In the genomic region with DNA sequence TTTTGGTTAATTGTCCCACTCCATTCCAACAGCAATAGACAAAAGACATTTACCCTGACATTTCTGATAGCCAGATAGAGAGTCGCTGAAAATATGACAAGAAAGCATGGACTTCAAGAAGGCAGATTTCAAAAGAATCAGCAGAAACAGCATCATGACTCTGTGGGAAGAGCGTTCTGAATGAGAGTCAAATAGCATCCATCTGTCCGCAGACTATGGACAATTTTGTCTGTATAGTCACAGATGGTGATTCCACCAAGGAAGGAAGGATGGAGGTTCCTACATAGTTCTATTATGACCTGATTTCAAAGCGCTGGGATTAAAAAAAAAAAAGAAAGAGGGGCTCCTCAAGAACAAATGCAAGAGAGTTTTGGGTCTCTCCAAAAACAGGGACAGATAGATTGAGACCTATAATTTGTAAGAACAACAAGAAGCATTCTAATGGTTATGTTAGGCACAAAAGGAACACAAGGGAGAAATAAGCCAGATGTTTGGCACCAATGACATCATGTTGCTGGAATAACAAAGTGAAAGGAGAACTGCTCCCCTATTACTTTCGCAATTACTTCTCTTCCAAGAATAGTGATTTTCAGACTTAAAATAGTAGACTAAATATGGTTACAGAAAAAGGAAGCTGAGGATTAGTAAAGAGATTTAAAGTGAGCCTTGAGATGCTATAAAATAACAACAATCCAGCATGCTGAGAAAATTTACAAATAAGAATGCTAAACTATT, we compare ENCODE assay signal across 8 cellular contexts. TPM values are rescaled to one million over a fixed set of nuclear protein-coding genes. Genes with fewer than 3 reads are reported as not detected.
A peak's percentile ranks its signal among the peaks of the same experiment; 100 is the strongest.
DNase-seq lines count a peak whose midpoint lies in the region; ATAC-seq and TF ChIP-seq lines count a peak whose summit lies in the region.

No MANE protein-coding gene starts in this region.

- H3K27ac ChIP-seq in Karpas-422 (ENCODE audit: low read length): peak overlapping the region; percentile 39
- H3K27ac ChIP-seq in urinary bladder (ENCODE audit: low read depth): peak overlapping the region; percentile 50

- no peak for ATAC-seq in activated T-cell treated with anti-CD3 and anti-CD28 coated beads, Interleukin-2, amount 50 U/mL, for 72 hours (replicated peaks in 1 of 2)
- ATAC-seq in effector memory CD8-positive, alpha-beta T cell (replicated peaks): no peak

- H3K36me3 ChIP-seq in Karpas-422 (ENCODE audit: insufficient read depth, low read length) (no peaks in the 10 kb centered on the region), urinary bladder (ENCODE audit: insufficient read depth) (no peaks in the 10 kb centered on the region)

- H3K9me3 Mint-ChIP-seq in activated T-cell treated with anti-CD3 and anti-CD28 coated beads, Interleukin-2, amount 50 U/mL, for 72 hours: peaks cover 0 to 3% of the 10 kb centered on the region in 2 donors
- no peaks in the 10 kb centered on the region for H3K9me3 Mint-ChIP-seq in effector memory CD8-positive, alpha-beta T cell

- peaks cover 4 to 7% of the 10 kb centered on the region in 2 donors for H3K36me3 Mint-ChIP-seq in activated T-cell treated with anti-CD3 and anti-CD28 coated beads, Interleukin-2, amount 50 U/mL, for 72 hours (ENCODE audit: insufficient read depth in 2 of 2)
- peaks cover 3% of the 10 kb centered on the region for H3K36me3 Mint-ChIP-seq in effector memory CD8-positive, alpha-beta T cell (ENCODE audit: insufficient read depth)

- H4K20me1 ChIP-seq in Karpas-422 (ENCODE audit: insufficient read depth, low read depth, low read length): no peaks in the 10 kb centered on the region

- peak overlapping the region; percentile 66 for H3K27ac Mint-ChIP-seq in activated T-cell treated with anti-CD3 and anti-CD28 coated beads, Interleukin-2, amount 50 U/mL, for 72 hours
- H3K27ac Mint-ChIP-seq in effector memory CD8-positive, alpha-beta T cell: peak overlapping the region in 1 of 2 donors; percentile 17

- peaks cover 47% of the 10 kb centered on the region for H3K4me1 Mint-ChIP-seq in activated T-cell treated with anti-CD3 and anti-CD28 coated beads, Interleukin-2, amount 50 U/mL, for 72 hours (ENCODE audit: low read depth)
- peaks cover 13 to 55% of the 10 kb centered on the region in 2 donors for H3K4me1 Mint-ChIP-seq in effector memory CD8-positive, alpha-beta T cell (ENCODE audit: low read depth in 2 of 2)

- H3K9me2 ChIP-seq in Karpas-422 (replicated peaks; ENCODE audit: insufficient read depth, low read length): no peaks in the 10 kb centered on the region

- no peak for DNase-seq in activated T-cell treated with anti-CD3 and anti-CD28 coated beads, Interleukin-2, amount 50 U/mL, for 72 hours
- no peak for DNase-seq in activated T-cell treated with anti-CD3 and anti-CD28 coated beads, Interleukin-2, amount 50 U/mL, for 48 hours
- DNase-seq in Karpas-422 (no peak), foreskin fibroblast (peak; percentile 37 to 74), cerebellum (ENCODE audit: low spot score) (no peak)
- no peak for DNase-seq in effector memory CD8-positive, alpha-beta T cell
- no peak for DNase-seq in activated naive CD4-positive, alpha-beta T cell treated with anti-CD3 and anti-CD28 coated beads, Interleukin-2, amount 50 U/mL, for 16 hours

- peaks cover 68% of the 10 kb centered on the region for H3K79me2 ChIP-seq in Karpas-422 (ENCODE audit: low read length)

- H3K9ac ChIP-seq in Karpas-422 (ENCODE audit: low read length): no peak overlapping the region

- no peaks in the 10 kb centered on the region for H3K27me3 ChIP-seq in Karpas-422 (ENCODE audit: low read length)

- peak overlapping the region in 1 of 2 donors; percentile 45 for H3K4me3 Mint-ChIP-seq in activated T-cell treated with anti-CD3 and anti-CD28 coated beads, Interleukin-2, amount 50 U/mL, for 72 hours
- H3K4me3 Mint-ChIP-seq in effector memory CD8-positive, alpha-beta T cell: no peak overlapping the region

- no peaks in the 10 kb centered on the region for H3K9me3 ChIP-seq in Karpas-422 (ENCODE audit: low read length)

- peak overlapping the region; percentile 33 for H3K4me2 ChIP-seq in Karpas-422 (ENCODE audit: low read depth, low read length, poor library complexity, severe bottlenecking)

- no peaks in the 10 kb centered on the region for H3K27me3 Mint-ChIP-seq in activated T-cell treated with anti-CD3 and anti-CD28 coated beads, Interleukin-2, amount 50 U/mL, for 72 hours (ENCODE audit: low read depth)
- H3K27me3 Mint-ChIP-seq in effector memory CD8-positive, alpha-beta T cell: no peaks in the 10 kb centered on the region

- H3K4me3 ChIP-seq in Karpas-422 (ENCODE audit: low read length) (no peak overlapping the region), foreskin fibroblast (ENCODE audit: low read depth in 1 of 2, low read length in 2 of 2) (no peak overlapping the region), urinary bladder (ENCODE audit: low read depth, low read length) (no peak overlapping the region)

- H2AFZ ChIP-seq in Karpas-422 (ENCODE audit: low read length): no peak overlapping the region

- WGBS in urinary bladder: 81% methylated on average over 5 of the region's 5 CpGs

- peaks cover 54% of the 10 kb centered on the region for H3K4me1 ChIP-seq in Karpas-422 (ENCODE audit: low read length)
- H3K4me1 ChIP-seq in urinary bladder (ENCODE audit: insufficient read depth): no peaks in the 10 kb centered on the region

- TF ChIP-seq CTCF in foreskin fibroblast (IDR thresholded peaks at IDR 0.05; ENCODE audit: low read depth, low read length): no peak

RNA-seq across cellular contexts. Expression of gene NIBAN1, which starts 28.5 kb away (rescaled TPM):
- 10 to 100 TPM; 49.4 to 53.0 TPM for total RNA-seq in activated T-cell treated with anti-CD3 and anti-CD28 coated beads, Interleukin-2, amount 50 U/mL, for 72 hours
- 26.1 and 31.2 TPM in 2 replicates for total RNA-seq in Karpas-422 (2014; rRNA removed; shearing (Covaris generic); ENCODE audit: low replicate concordance)
- total RNA-seq in urinary bladder (148 TPM), cerebellum (3.8 TPM)
- polyA plus RNA-seq in urinary bladder: 203 TPM

Comparison
In these comparisons a context has a peak if more than half of its experiments do, and no peak if none do; other contexts are left out.
1. DNase-seq: peak in foreskin fibroblast (2 of 2); none in activated T-cell treated with anti-CD3 and anti-CD28 coated beads, Interleukin-2, amount 50 U/mL, for 72 hours (0 of 2), activated T-cell treated with anti-CD3 and anti-CD28 coated beads, Interleukin-2, amount 50 U/mL, for 48 hours (0 of 2), Karpas-422 (single experiment), effector memory CD8-positive, alpha-beta T cell (0 of 3), cerebellum (single experiment) and activated naive CD4-positive, alpha-beta T cell treated with anti-CD3 and anti-CD28 coated beads, Interleukin-2, amount 50 U/mL, for 16 hours (single experiment).